In the genomic region with DNA sequence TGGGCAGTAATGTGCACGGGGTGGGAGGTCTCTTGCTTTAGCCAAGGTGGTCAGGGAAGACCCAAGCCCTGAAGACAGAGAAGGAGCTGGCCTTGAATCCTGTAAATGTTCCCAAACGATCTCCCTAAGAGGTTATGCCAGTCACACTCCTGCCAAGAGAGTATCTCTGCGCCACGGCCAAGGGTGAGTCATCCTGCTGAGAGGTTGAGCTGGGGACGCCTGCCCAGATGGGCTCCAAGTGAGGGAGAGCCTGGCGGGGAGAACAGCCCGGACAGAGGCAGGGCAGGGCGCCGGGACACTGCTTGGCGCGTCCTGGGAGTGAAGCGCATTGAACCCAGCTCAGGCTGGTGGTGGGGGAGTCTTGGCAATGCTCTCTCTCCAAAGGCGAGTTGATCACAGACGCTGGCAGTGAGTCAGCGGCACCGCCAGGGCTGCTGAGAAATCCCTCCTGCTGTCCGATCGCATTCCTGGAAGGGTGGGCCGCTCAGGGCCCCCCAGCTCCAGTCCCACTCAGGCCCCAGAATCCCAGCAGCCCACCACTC, we compare ENCODE assay signal across 1 cellular context.
TF ChIP-seq lines count a peak whose summit lies in the region.

No MANE protein-coding gene starts in this region.

TF ChIP-seq in liver, 16 proteins besides CTCF, POLR2A, EP300 and RAD21 (continued from another document):
- TF ChIP-seq, protein P1, sequence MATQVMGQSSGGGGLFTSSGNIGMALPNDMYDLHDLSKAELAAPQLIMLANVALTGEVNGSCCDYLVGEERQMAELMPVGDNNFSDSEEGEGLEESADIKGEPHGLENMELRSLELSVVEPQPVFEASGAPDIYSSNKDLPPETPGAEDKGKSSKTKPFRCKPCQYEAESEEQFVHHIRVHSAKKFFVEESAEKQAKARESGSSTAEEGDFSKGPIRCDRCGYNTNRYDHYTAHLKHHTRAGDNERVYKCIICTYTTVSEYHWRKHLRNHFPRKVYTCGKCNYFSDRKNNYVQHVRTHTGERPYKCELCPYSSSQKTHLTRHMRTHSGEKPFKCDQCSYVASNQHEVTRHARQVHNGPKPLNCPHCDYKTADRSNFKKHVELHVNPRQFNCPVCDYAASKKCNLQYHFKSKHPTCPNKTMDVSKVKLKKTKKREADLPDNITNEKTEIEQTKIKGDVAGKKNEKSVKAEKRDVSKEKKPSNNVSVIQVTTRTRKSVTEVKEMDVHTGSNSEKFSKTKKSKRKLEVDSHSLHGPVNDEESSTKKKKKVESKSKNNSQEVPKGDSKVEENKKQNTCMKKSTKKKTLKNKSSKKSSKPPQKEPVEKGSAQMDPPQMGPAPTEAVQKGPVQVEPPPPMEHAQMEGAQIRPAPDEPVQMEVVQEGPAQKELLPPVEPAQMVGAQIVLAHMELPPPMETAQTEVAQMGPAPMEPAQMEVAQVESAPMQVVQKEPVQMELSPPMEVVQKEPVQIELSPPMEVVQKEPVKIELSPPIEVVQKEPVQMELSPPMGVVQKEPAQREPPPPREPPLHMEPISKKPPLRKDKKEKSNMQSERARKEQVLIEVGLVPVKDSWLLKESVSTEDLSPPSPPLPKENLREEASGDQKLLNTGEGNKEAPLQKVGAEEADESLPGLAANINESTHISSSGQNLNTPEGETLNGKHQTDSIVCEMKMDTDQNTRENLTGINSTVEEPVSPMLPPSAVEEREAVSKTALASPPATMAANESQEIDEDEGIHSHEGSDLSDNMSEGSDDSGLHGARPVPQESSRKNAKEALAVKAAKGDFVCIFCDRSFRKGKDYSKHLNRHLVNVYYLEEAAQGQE (IDR thresholded peaks at IDR 0.05) = no peak
